In genomic region chr10:106711313-106711906, GRCh38 we compare ENCODE assay signal across 8 cellular contexts.
DNase-seq lines count a peak whose midpoint lies in the region; ATAC-seq, FAIRE-seq and TF ChIP-seq lines count a peak whose summit lies in the region.

No MANE protein-coding gene starts in this region.

- no peak overlapping the region for H2AK5ac ChIP-seq in H1 (ENCODE audit: low read depth, low read length)

- no peaks in the 10 kb centered on the region for H3K23me2 ChIP-seq in H1 (ENCODE audit: low read depth, low read length)

- no peak overlapping the region for H2AFZ ChIP-seq in H1 (ENCODE audit: low read length)
- H2AFZ ChIP-seq in neural cell (ENCODE audit: low read depth, low read length), result no peak overlapping the region

- H3K4me2 ChIP-seq in H1 (ENCODE audit: insufficient read depth in 1 of 2, low read depth in 2 of 2, low read length in 2 of 2) (no peak overlapping the region), neural cell (ENCODE audit: low read length) (no peak overlapping the region)

- TF ChIP-seq RAD21 in H1 (IDR thresholded peaks at IDR 0.05 in 1 of 2, conservative IDR thresholded peaks at IDR 0.05 in 1 of 2; ENCODE audit: low read depth in 2 of 2, low read length in 2 of 2), result peak; percentile 72 to 74
- TF ChIP-seq RAD21 in neural cell (conservative IDR thresholded peaks at IDR 0.05), result peak; percentile 58

- DNase-seq in ELR (ENCODE audit: low read depth) (peak; percentile 42), RWPE2 (ENCODE audit: low spot score) (no peak), H1 (ENCODE audit: low read depth in 1 of 2, low spot score in 2 of 2) (peak; percentile 43 to 86), NCI-H226 (no peak), ovary (no peak)

- H3K79me1 ChIP-seq in H1 (ENCODE audit: low read depth, low read length), result no peaks in the 10 kb centered on the region

- H3K27ac ChIP-seq in RWPE2 (ENCODE audit: poor library complexity, severe bottlenecking), result no peak overlapping the region
- H3K27ac ChIP-seq in H1 (ENCODE audit: low read depth, low read length), result no peak overlapping the region
- no peak overlapping the region for H3K27ac ChIP-seq in neural cell (ENCODE audit: low read length)
- no peak overlapping the region for H3K27ac ChIP-seq in ovary

- H3K23ac ChIP-seq in H1 (ENCODE audit: insufficient read length), result no peak overlapping the region

- H3K36me3 ChIP-seq in RWPE2 (ENCODE audit: low read depth) (no peaks in the 10 kb centered on the region), H1 (ENCODE audit: control insufficient read depth in 2 of 4, insufficient read depth in 4 of 4, low read length in 3 of 4) (no peaks in the 10 kb centered on the region), neural cell (ENCODE audit: insufficient read depth, low read length) (no peaks in the 10 kb centered on the region), ovary (no peaks in the 10 kb centered on the region)

- H3K9me2 ChIP-seq in neural cell (ENCODE audit: insufficient read depth, low read length), result no peaks in the 10 kb centered on the region

- H3K9me3 ChIP-seq in RWPE2 (ENCODE audit: severe bottlenecking) (no peaks in the 10 kb centered on the region), H1 (ENCODE audit: insufficient read depth in 2 of 2, low read depth in 1 of 2, low read length in 1 of 2) (no peaks in the 10 kb centered on the region), neural cell (ENCODE audit: low read length) (no peaks in the 10 kb centered on the region), ovary (no peaks in the 10 kb centered on the region)

- ATAC-seq in GM19438 (IDR thresholded peaks at IDR 0.05; ENCODE audit: low read depth, unreplicated experiment) (peak; percentile 76), HG03280 (IDR thresholded peaks at IDR 0.05; ENCODE audit: unreplicated experiment) (peak; percentile 88), RWPE2 (ENCODE audit: low read depth) (no peak)

- H3F3A ChIP-seq in neural cell (ENCODE audit: insufficient read depth, low read length, poor library complexity, severe bottlenecking), result no peaks in the 10 kb centered on the region

- intact Hi-C loops in ovary (cut with DNase I), result no loop called here

- H3K9ac ChIP-seq in H1 (replicated peaks in 1 of 4; ENCODE audit: extremely low read depth in 1 of 4, low read depth in 3 of 4, low read length in 3 of 4), result no peak overlapping the region
- H3K9ac ChIP-seq in neural cell (ENCODE audit: low read length), result no peak overlapping the region

- no peaks in the 10 kb centered on the region for H3K27me3 ChIP-seq in RWPE2 (ENCODE audit: insufficient read depth, poor library complexity, severe bottlenecking)
- no peaks in the 10 kb centered on the region for H3K27me3 ChIP-seq in H1 (replicated peaks in 1 of 4; ENCODE audit: control insufficient read depth in 3 of 4, extremely low read depth in 1 of 4, insufficient read depth in 3 of 4, low read length in 3 of 4)
- H3K27me3 ChIP-seq in neural cell (ENCODE audit: insufficient read depth, low read depth, low read length), result no peaks in the 10 kb centered on the region
- no peaks in the 10 kb centered on the region for H3K27me3 ChIP-seq in ovary

- peak; percentile 78 for TF ChIP-seq CTCF in RWPE2 (IDR thresholded peaks at IDR 0.05; ENCODE audit: poor library complexity, severe bottlenecking)
- TF ChIP-seq CTCF in H1 (IDR thresholded peaks at IDR 0.05; ENCODE audit: control extremely low read depth in 1 of 3, insufficient read depth in 1 of 3, low read depth in 1 of 3, low read length in 3 of 3), result peak; percentile 60 to 85 (median 71)
- TF ChIP-seq CTCF in neural cell (IDR thresholded peaks at IDR 0.05; ENCODE audit: poor library complexity, severe bottlenecking), result peak; percentile 58
- no peak for TF ChIP-seq CTCF in ovary (IDR thresholded peaks at IDR 0.05)

- no peak overlapping the region for H2BK120ac ChIP-seq in H1 (replicated peaks; ENCODE audit: low read depth, low read length)

- no peak overlapping the region for H3K56ac ChIP-seq in H1 (replicated peaks; ENCODE audit: insufficient read length, low read depth, low read length)

- H2BK15ac ChIP-seq in H1 (ENCODE audit: low read length), result no peak overlapping the region

- CTCF ChIA-PET in H1 (lab: Charles Lee; ENCODE audit: partially characterized antibody), result interaction anchor here (0.7 to 5.2 kb wide), 36 partner anchors 11 to 557 kb away, joined by 3 to 52 read pairs (median 4); no protein-coding TSS in a partner anchor

- no peak overlapping the region for H2BK20ac ChIP-seq in H1 (ENCODE audit: low read length)

- H4K20me1 ChIP-seq in H1 (replicated peaks in 1 of 2; ENCODE audit: control insufficient read depth in 1 of 2, insufficient read depth in 2 of 2, low read length in 2 of 2), result no peaks in the 10 kb centered on the region
- no peaks in the 10 kb centered on the region for H4K20me1 ChIP-seq in neural cell (ENCODE audit: insufficient read depth)

- no peak overlapping the region for H3K4me3 ChIP-seq in RWPE2 (ENCODE audit: severe bottlenecking)
- H3K4me3 ChIP-seq in H1 (ENCODE audit: extremely low read depth in 1 of 4, insufficient read depth in 2 of 4, low read depth in 3 of 4, low read length in 4 of 4), result no peak overlapping the region
- no peak overlapping the region for H3K4me3 ChIP-seq in neural cell (ENCODE audit: low read length)
- H3K4me3 ChIP-seq in ovary, result no peak overlapping the region

- H3K79me2 ChIP-seq in H1 (ENCODE audit: control insufficient read depth in 1 of 2, insufficient read depth in 2 of 2, low read length in 2 of 2) (no peaks in the 10 kb centered on the region), neural cell (replicated peaks; ENCODE audit: insufficient read depth, low read length) (no peaks in the 10 kb centered on the region)

- no peak overlapping the region for H3K14ac ChIP-seq in H1 (ENCODE audit: insufficient read length)

- H4K91ac ChIP-seq in H1 (replicated peaks; ENCODE audit: insufficient read length, low read length), result no peak overlapping the region

- no peak overlapping the region for H2BK12ac ChIP-seq in H1 (ENCODE audit: low read depth, low read length)

- peak; percentile 83 for FAIRE-seq in H1 (lab: Jason Lieb, UNC)

- H4K8ac ChIP-seq in H1 (ENCODE audit: extremely low read depth, insufficient read depth, low read length), result no peak overlapping the region

- WGBS in H1 (ENCODE audit: extremely low coverage in 1 of 2, insufficient coverage in 1 of 2, insufficient read length in 1 of 2, insufficient replicate concordance in 2 of 2, low coverage in 1 of 2, low lambda C conversion rate in 2 of 2, missing lambda C conversion rate in 1 of 2), 2 experiments, result 73% methylated on average over 6 of the region's 6 CpGs; no CpG with 5 or more reads in 1 of the 2 experiments
- 77 to 79% (median 77%) methylated on average over 6 of the region's 6 CpGs for WGBS in ovary, 3 donors

- no peak overlapping the region for H2BK5ac ChIP-seq in H1 (ENCODE audit: low read depth, low read length)

- no peak overlapping the region for H4K5ac ChIP-seq in H1 (ENCODE audit: insufficient read length, low read depth, low read length)

- H3K4me1 ChIP-seq in RWPE2 (ENCODE audit: insufficient read depth, poor library complexity, severe bottlenecking) (no peaks in the 10 kb centered on the region), H1 (replicated peaks in 1 of 4; ENCODE audit: control insufficient read depth in 3 of 4, insufficient read depth in 4 of 4, low read length in 3 of 4) (peaks cover 6 to 10% (median 8%) of the 10 kb centered on the region in 4 experiments; a peak in 6 of 7 replicates), ovary (ENCODE audit: insufficient read depth) (no peaks in the 10 kb centered on the region)

- TF ChIP-seq EP300 in H1 (IDR thresholded peaks at IDR 0.05; ENCODE audit: borderline replicate concordance in 1 of 2, low read depth in 2 of 2, low read length in 2 of 2), result no peak
- no peak for TF ChIP-seq EP300 in neural cell (conservative IDR thresholded peaks at IDR 0.05; ENCODE audit: poor library complexity, severe bottlenecking)
- no peak for TF ChIP-seq EP300 in ovary (IDR thresholded peaks at IDR 0.05)

- no peak overlapping the region for H3K18ac ChIP-seq in H1 (ENCODE audit: extremely low read depth, low read length)

- TF ChIP-seq POLR2A in H1 (IDR thresholded peaks at IDR 0.05; ENCODE audit: control extremely low read depth in 1 of 2, low read depth in 2 of 2, low read length in 2 of 2) (no peak), ovary (IDR thresholded peaks at IDR 0.05) (no peak)

- H3K4ac ChIP-seq in H1 (replicated peaks; ENCODE audit: insufficient read length, low read depth, low read length), result no peak overlapping the region

- POLR2A ChIA-PET in H1 (lab: Charles Lee; ENCODE audit: partially characterized antibody), result no interaction called here

TF ChIP-seq in H1, 55 proteins besides CTCF, POLR2A, EP300 and RAD21:
- TF ChIP-seq EZH2 (IDR thresholded peaks at IDR 0.05; ENCODE audit: low read depth, low read length, severe bottlenecking), result no peak
- no peak for TF ChIP-seq CHD2 (IDR thresholded peaks at IDR 0.05; ENCODE audit: low read length)
- TF ChIP-seq YY1 (IDR thresholded peaks at IDR 0.05; ENCODE audit: low read depth, low read length), result 0 out of 2 replicates have a peak, but pooled peaks have one; percentile 32
TF ChIP-seq in H1: peak in this region for 1.

TF ChIP-seq in neural cell, 6 proteins besides CTCF, POLR2A, EP300 and RAD21:
- TF ChIP-seq REST (IDR thresholded peaks at IDR 0.05; ENCODE audit: borderline replicate concordance) (no peak), SMC3 (conservative IDR thresholded peaks at IDR 0.05; ENCODE audit: poor library complexity) (peak; percentile 56)
TF ChIP-seq in neural cell: peak in this region for 1.

Comparison
In these comparisons a context has a peak if more than half of its experiments do, and no peak if none do; other contexts are left out.
1. DNase-seq: peak in ELR (single experiment) and H1 (2 of 2); none in RWPE2 (single experiment), NCI-H226 (single experiment) and ovary (0 of 5).
2. CTCF ChIP-seq: peak in RWPE2 (single experiment), H1 (3 of 3) and neural cell (single experiment); none in ovary (0 of 3).